1 cellular context compared by ENCODE assay signal in genomic region chr4:166091146-166091545, GRCh38.
TF ChIP-seq lines count a peak whose summit lies in the region.

No MANE protein-coding gene starts in this region.

TF ChIP-seq in K562, 482 proteins besides CTCF, POLR2A, EP300 and RAD21 (continued from another document):
- TF ChIP-seq, protein P1, sequence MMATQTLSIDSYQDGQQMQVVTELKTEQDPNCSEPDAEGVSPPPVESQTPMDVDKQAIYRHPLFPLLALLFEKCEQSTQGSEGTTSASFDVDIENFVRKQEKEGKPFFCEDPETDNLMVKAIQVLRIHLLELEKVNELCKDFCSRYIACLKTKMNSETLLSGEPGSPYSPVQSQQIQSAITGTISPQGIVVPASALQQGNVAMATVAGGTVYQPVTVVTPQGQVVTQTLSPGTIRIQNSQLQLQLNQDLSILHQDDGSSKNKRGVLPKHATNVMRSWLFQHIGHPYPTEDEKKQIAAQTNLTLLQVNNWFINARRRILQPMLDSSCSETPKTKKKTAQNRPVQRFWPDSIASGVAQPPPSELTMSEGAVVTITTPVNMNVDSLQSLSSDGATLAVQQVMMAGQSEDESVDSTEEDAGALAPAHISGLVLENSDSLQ (IDR thresholded peaks at IDR 0.05), result no peak
- TF ChIP-seq NFE2L1 (tag; IDR thresholded peaks at IDR 0.05; ENCODE audit: borderline replicate concordance, low read depth) (no peak), PHF20 (IDR thresholded peaks at IDR 0.05; ENCODE audit: partially characterized antibody) (no peak), SMAD3 (CRISPR knock-in tag; conservative IDR thresholded peaks at IDR 0.05) (no peak), ELK1 (CRISPR knock-in tag; IDR thresholded peaks at IDR 0.05) (no peak), PRMT5 (CRISPR knock-in tag; IDR thresholded peaks at IDR 0.05) (no peak), SMAD4 (CRISPR knock-in tag; conservative IDR thresholded peaks at IDR 0.05) (no peak), ZNF41 (CRISPR knock-in tag; conservative IDR thresholded peaks at IDR 0.05) (no peak), SREBF2 (CRISPR knock-in tag; IDR thresholded peaks at IDR 0.05) (no peak), HOMEZ (CRISPR knock-in tag; IDR thresholded peaks at IDR 0.05) (no peak)
